Comparison of ENCODE assay signal across 1 cellular context in the genomic region with DNA sequence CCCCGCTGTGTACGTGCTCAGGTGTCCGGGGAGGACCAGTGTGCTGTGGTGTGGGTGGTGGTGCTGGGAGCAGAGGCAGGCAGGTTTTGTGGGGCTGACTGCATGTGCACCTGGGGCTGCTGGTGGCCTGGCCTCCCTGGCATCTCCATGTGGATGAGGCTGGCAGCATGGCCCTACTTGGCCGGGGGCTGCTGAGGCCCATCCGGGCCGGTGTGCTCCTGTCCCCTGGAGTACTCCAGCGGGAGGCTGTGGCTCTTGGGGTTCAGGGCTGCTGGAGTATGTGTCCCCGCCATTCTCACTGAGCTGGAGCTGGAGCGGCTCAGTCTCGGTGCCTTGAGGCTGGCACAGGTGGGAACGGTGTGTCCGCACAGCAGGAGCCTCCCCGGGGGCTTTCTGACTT.
TF ChIP-seq lines count a peak whose summit lies in the region.

No MANE protein-coding gene starts in this region.

TF ChIP-seq in HepG2, 621 proteins besides CTCF, POLR2A, EP300 and RAD21:
- TF ChIP-seq EZH2 (conservative IDR thresholded peaks at IDR 0.05; ENCODE audit: low read depth, low read length) (peak; percentile 53; the same call in 1 of the 2 replicates), PHF20 (CRISPR knock-in tag; IDR thresholded peaks at IDR 0.05) (no peak)
TF ChIP-seq in HepG2: peak in this region for 1.
